10 cellular contexts compared by ENCODE assay signal in genomic region chr17:40070895-40071719, GRCh38. TPM values are rescaled to one million over a fixed set of nuclear protein-coding genes. Genes with fewer than 3 reads are reported as not detected.
DNase-seq lines count a peak whose midpoint lies in the region; ATAC-seq, FAIRE-seq and TF ChIP-seq lines count a peak whose summit lies in the region.
"Had no signal": no experiment of that assay in that cellular context is flagged by ENCODE, and none has a peak within 500 bp of the region (broad histone marks: within the 10 kb centered on the region; RNA-seq: fewer than 3 reads in every experiment).

No MANE protein-coding gene starts in this region.

- FAIRE-seq in HTR-8/SVneo (lab: Jason Lieb, UNC), result no peak

- H3K4me1 ChIP-seq in right atrium auricular region, result peaks cover 0 to 97% of the 10 kb centered on the region in 2 donors

- H3K4me3 ChIP-seq in SK-N-MC, result peak overlapping the region; percentile 43; the same call in 1 of the 2 replicates
- peak overlapping the region; percentile 11 to 36 for H3K4me3 ChIP-seq in right atrium auricular region

- H3K36me3 ChIP-seq in SK-N-MC (ENCODE audit: insufficient read depth, low read length), result peaks cover 13% of the 10 kb centered on the region; the same call in 1 of the 2 replicates
- H3K36me3 ChIP-seq in right atrium auricular region, result peaks cover 11% of the 10 kb centered on the region

- H3K9ac ChIP-seq in SK-N-MC (ENCODE audit: insufficient read length), result no peak overlapping the region

- ATAC-seq in sciatic nerve, result no peak
- ATAC-seq in GM21786 (IDR thresholded peaks at IDR 0.05; ENCODE audit: unreplicated experiment), result no peak
- no peak for ATAC-seq in GM21390 (IDR thresholded peaks at IDR 0.05; ENCODE audit: unreplicated experiment)

- in situ Hi-C loops in G401 (cut with HindIII; ENCODE audit: low sequenced_read_pairs), result loop anchor here (5.0 to 25.0 kb wide), 2 partner anchors 106 to 241 kb away; partner anchors contain the start of genes RAPGEFL1 and RARA

- DNase-seq in G401 (ENCODE audit: low spot score), result peak; percentile 79
- DNase-seq in SK-N-MC (ENCODE audit: low read depth, low spot score), result no peak
- no peak for DNase-seq in right atrium auricular region (ENCODE audit: low spot score)
- peak; percentile 85 for DNase-seq in sciatic nerve (ENCODE audit: low spot score)
- DNase-seq in NCI-H1694 treated with DMSO at 0.1 percent for 48 hours (lab: John Stamatoyannopoulos, UW), result no peak
- DNase-seq in HTR-8/SVneo (ENCODE audit: insufficient read length, low spot score), result no peak
- DNase-seq: cortex of kidney had no signal

- intact Hi-C loops in sciatic nerve (cut with DNase I), result no loop called here

- peak overlapping the region; percentile 91 for H3K27ac ChIP-seq in SK-N-MC
- H3K27ac ChIP-seq in right atrium auricular region, result peak overlapping the region; percentile 95 to 98

- no peaks in the 10 kb centered on the region for H3K27me3 ChIP-seq in right atrium auricular region

- H3K9me3 ChIP-seq in SK-N-MC (ENCODE audit: low read depth, low read length) (no peaks in the 10 kb centered on the region), right atrium auricular region (no peaks in the 10 kb centered on the region)

- TF ChIP-seq CTCF in right atrium auricular region (IDR thresholded peaks at IDR 0.05), result no peak

RNA-seq across cellular contexts. Expression of gene THRA, which starts 8.3 kb away (rescaled TPM):
- 11.8 and 18.4 TPM in 2 replicates for total RNA-seq in G401 (2014; rRNA removed; shearing (Covaris generic))
- 10 to 100 TPM; 60.3 to 69.0 TPM for total RNA-seq in right atrium auricular region
- 72.0 TPM for total RNA-seq in sciatic nerve

RNA-seq across cellular contexts. Expression of gene MED24, which starts 16.9 kb away (rescaled TPM):
- total RNA-seq in G401 (2014; rRNA removed; shearing (Covaris generic)), result 70.0 and 90.8 TPM in 2 replicates
- total RNA-seq in right atrium auricular region (10 to 100 TPM; 44.2 to 44.7 TPM), sciatic nerve (74.7 TPM)

RNA-seq across cellular contexts. Expression of gene NR1D1, which starts 29.3 kb away (rescaled TPM):
- 0.06 and 2.0 TPM in 2 replicates for total RNA-seq in G401 (2014; rRNA removed; shearing (Covaris generic))
- total RNA-seq in right atrium auricular region, result 1 to 10 TPM; 8.3 to 9.9 TPM
- 69.8 TPM for total RNA-seq in sciatic nerve

RNA-seq across cellular contexts. Expression of gene MSL1, which starts 50.7 kb away (rescaled TPM):
- total RNA-seq in G401 (2014; rRNA removed; shearing (Covaris generic)), result 67.9 and 80.5 TPM in 2 replicates
- total RNA-seq in right atrium auricular region, result 10 to 100 TPM; 42.2 to 52.5 TPM
- 108 TPM for total RNA-seq in sciatic nerve

RNA-seq across cellular contexts. Expression of gene CSF3, which starts 55.9 kb away (rescaled TPM):
- not detected in 2 replicates for total RNA-seq in G401 (2014; rRNA removed; shearing (Covaris generic))
- total RNA-seq in right atrium auricular region (1 to 10 TPM in 1 of 2 donors, not detected in 1; 1.3 TPM), sciatic nerve (2.3 TPM)
- total RNA-seq: OCI-LY7 had no signal

Comparison
In these comparisons a context has a peak if more than half of its experiments do, and no peak if none do; other contexts are left out.
1. DNase-seq: peak in G401 (single experiment) and sciatic nerve (single experiment); none in SK-N-MC (single experiment), right atrium auricular region (single experiment), NCI-H1694 treated with DMSO at 0.1 percent for 48 hours (single experiment) and HTR-8/SVneo (single experiment).